ENCODE assay signal across 8 cellular contexts in genomic region chr22:31490496-31490925, GRCh38. TPM values are rescaled to one million over a fixed set of nuclear protein-coding genes. Genes with fewer than 3 reads are reported as not detected.
DNase-seq lines count a peak whose midpoint lies in the region; ATAC-seq lines count a peak whose summit lies in the region.

No MANE protein-coding gene starts in this region.

- peak; percentile 49 for ATAC-seq in GM19463 (IDR thresholded peaks at IDR 0.05; ENCODE audit: unreplicated experiment)
- peak; percentile 54 to 63 for ATAC-seq in right cardiac atrium
- ATAC-seq in GM18519 (IDR thresholded peaks at IDR 0.05; ENCODE audit: low FRiP score, unreplicated experiment), result no peak

- peak overlapping the region; percentile 83 for H3K4me3 ChIP-seq in right cardiac atrium (ENCODE audit: low read length)

- intact Hi-C loops in right cardiac atrium (cut with DNase I), result no loop called here

- H3K9me3 ChIP-seq in right cardiac atrium (ENCODE audit: control insufficient read depth, low read length), result no peaks in the 10 kb centered on the region

- DNase-seq in DMS114 treated with DMSO at 0.1 percent for 48 hours (lab: John Stamatoyannopoulos, UW; ENCODE audit: unreplicated experiment), result peak; percentile 35
- peak; percentile 37 for DNase-seq in HPDE6-E6E7 (ENCODE audit: extremely low spot score)
- peak; percentile 37 to 54 for DNase-seq in SW 1271 (lab: John Stamatoyannopoulos, UW)
- peak in 48 of 56 donors; percentile 2 to 68 (median 28) for DNase-seq in amygdala (lab: John Stamatoyannopoulos, UW)
- DNase-seq in right cardiac atrium, result peak; percentile 21 to 74 (median 68)
- DNase-seq in putamen (ENCODE audit: low spot score), result peak; percentile 53

- peaks cover 1% of the 10 kb centered on the region for H3K4me1 ChIP-seq in right cardiac atrium (ENCODE audit: control insufficient read depth, insufficient read depth, low read length)

- WGBS in right cardiac atrium, result under 1% methylated on average over 15 of the region's 15 CpGs

- peak overlapping the region; percentile 96 for H3K27ac ChIP-seq in right cardiac atrium (ENCODE audit: low read length)

- no peaks in the 10 kb centered on the region for H3K27me3 ChIP-seq in right cardiac atrium (ENCODE audit: control insufficient read depth, insufficient read depth)

RNA-seq across cellular contexts. Expression of gene EIF4ENIF1, which starts 0.9 kb away (rescaled TPM):
- 10 to 100 TPM; 20.3 to 37.9 (median 27.2) TPM for total RNA-seq in right cardiac atrium
- 10.0 TPM for polyA plus RNA-seq in right cardiac atrium

RNA-seq across cellular contexts. Expression of gene SFI1, which starts 5.8 kb away (rescaled TPM):
- 10 to 100 TPM in 2 of 4 donors, 1 to 10 TPM in 2; 7.1 to 10.8 (median 9.6) TPM for total RNA-seq in right cardiac atrium
- 7.4 TPM for polyA plus RNA-seq in right cardiac atrium
